In the genomic region with DNA sequence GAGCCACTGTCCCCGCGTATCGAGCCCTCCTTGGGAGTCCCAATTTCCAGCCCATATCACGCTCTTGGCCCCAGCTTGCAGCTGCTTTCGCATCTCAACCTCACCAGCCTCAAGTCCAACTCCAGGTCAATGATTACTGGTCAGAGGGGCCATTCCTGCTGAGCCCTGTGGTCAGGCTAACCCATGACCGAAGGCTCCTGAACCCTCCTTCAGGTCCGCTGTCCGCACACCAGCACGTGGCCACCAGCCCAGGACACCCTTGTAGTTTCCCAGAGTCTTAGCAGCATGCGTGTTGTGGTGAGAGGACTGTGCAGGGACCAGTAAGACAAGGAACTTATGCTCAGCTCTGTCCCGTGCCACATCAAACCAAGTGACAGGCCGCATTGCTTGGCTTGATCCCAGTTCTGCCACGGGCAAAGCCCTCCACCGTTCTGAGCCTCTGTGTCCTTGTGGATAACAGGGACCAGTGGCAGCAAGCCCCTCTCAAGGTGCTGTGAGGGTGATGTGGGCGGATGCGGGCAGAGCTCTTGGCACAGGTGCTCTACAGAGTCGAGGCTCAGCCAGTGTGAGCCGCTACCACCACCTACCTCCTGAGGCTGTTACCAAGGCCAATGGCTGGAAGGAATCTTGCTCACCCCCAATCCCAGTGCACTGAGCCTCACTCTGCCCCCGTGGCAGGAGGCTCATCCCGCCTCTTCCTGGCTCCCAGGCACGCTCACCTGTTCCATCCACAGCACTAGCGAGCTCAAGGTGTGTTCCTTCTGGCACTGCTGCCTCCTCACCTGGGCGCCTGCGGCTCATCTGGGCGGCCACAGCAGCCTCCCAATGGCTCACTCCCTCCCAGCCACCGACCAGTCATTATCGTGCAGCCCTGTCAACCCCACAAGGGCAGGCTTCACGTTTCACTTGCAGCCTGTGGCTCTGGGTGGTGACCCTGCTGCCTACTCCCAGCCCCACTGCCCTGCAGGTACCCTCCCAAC, we compare ENCODE assay signal across 17 cellular contexts. TPM values are rescaled to one million over a fixed set of nuclear protein-coding genes. Genes with fewer than 3 reads are reported as not detected.
"Had no signal": no experiment of that assay in that cellular context is flagged by ENCODE, and none has a peak within 500 bp of the region (broad histone marks: within the 10 kb centered on the region; RNA-seq: fewer than 3 reads in every experiment).

No MANE protein-coding gene starts in this region.

- H3K9me3 ChIP-seq: thyroid gland, uterus had no signal

- H3K9me3 Mint-ChIP-seq: activated naive CD4-positive, alpha-beta T cell treated with anti-CD3 and anti-CD28 coated beads, Interleukin-2, amount 50 U/mL, for 72 hours; activated T-cell treated with anti-CD3 and anti-CD28 coated beads, Interleukin-2, amount 50 U/mL, for 4 hours; naive thymus-derived CD8-positive, alpha-beta T cell had no signal

- H3K36me3 Mint-ChIP-seq: activated naive CD4-positive, alpha-beta T cell treated with anti-CD3 and anti-CD28 coated beads, Interleukin-2, amount 50 U/mL, for 72 hours; naive thymus-derived CD8-positive, alpha-beta T cell; stimulated activated effector memory CD8-positive, alpha-beta T cell treated with anti-CD3 and anti-CD28 coated beads, Interleukin-12 subunit alpha, Interleukin-12 subunit beta, amount 100 ng/mL, for 72 hours had no signal

- DNase-seq: activated T-cell treated with anti-CD3 and anti-CD28 coated beads, Interleukin-2, amount 50 U/mL, for 4 hours; hippocampal formation; kidney glomerular epithelial cell; mammary epithelial cell; thyroid gland; uterus had no signal

- H3K4me3 Mint-ChIP-seq: activated T-cell treated with anti-CD3 and anti-CD28 coated beads, Interleukin-2, amount 50 U/mL, for 4 hours; endodermal cell; naive thymus-derived CD8-positive, alpha-beta T cell; stimulated activated effector memory CD8-positive, alpha-beta T cell treated with anti-CD3 and anti-CD28 coated beads, Interleukin-12 subunit alpha, Interleukin-12 subunit beta, amount 100 ng/mL, for 72 hours had no signal

- H3K4me3 ChIP-seq: thyroid gland, uterus had no signal

- ATAC-seq: activated CD4-positive, CD25-positive, alpha-beta regulatory T cell treated with anti-CD3 and anti-CD28 coated beads, Interleukin-2, amount 50 U/mL, for 24 hours; activated naive CD4-positive, alpha-beta T cell treated with anti-CD3 and anti-CD28 coated beads, Interleukin-2, amount 50 U/mL, for 72 hours; activated T-cell treated with anti-CD3 and anti-CD28 coated beads, Interleukin-2, amount 50 U/mL, for 4 hours; naive thymus-derived CD8-positive, alpha-beta T cell; stimulated activated effector memory CD8-positive, alpha-beta T cell treated with anti-CD3 and anti-CD28 coated beads, Interleukin-12 subunit alpha, Interleukin-12 subunit beta, amount 100 ng/mL, for 72 hours had no signal

- H3K4me1 Mint-ChIP-seq: endodermal cell had no signal

- H3K27me3 ChIP-seq: thyroid gland, uterus had no signal

- H3K27ac ChIP-seq: thyroid gland, uterus had no signal

- H3K36me3 ChIP-seq: thyroid gland, uterus had no signal

- H3K4me1 ChIP-seq: thyroid gland, uterus had no signal

- H3K27ac Mint-ChIP-seq: endodermal cell; stimulated activated effector memory CD8-positive, alpha-beta T cell treated with anti-CD3 and anti-CD28 coated beads, Interleukin-12 subunit alpha, Interleukin-12 subunit beta, amount 100 ng/mL, for 72 hours had no signal

RNA-seq across cellular contexts. Expression of gene KRTAP10-1, which starts 20.4 kb away (rescaled TPM):
- total RNA-seq: activated naive CD4-positive, alpha-beta T cell treated with anti-CD3 and anti-CD28 coated beads, Interleukin-2, amount 50 U/mL, for 72 hours; activated T-cell treated with anti-CD3 and anti-CD28 coated beads, Interleukin-2, amount 50 U/mL, for 4 hours; cerebellum; dermis microvascular lymphatic vessel endothelial cell; endodermal cell; mammary epithelial cell; mononuclear cell; naive thymus-derived CD8-positive, alpha-beta T cell; osteocyte; skeletal muscle tissue; thyroid gland; uterus had no signal
- polyA plus RNA-seq: esophagus; mammary epithelial cell; naive thymus-derived CD8-positive, alpha-beta T cell had no signal

RNA-seq across cellular contexts. Expression of gene KRTAP10-2, which starts 31.7 kb away (rescaled TPM):
- total RNA-seq: activated naive CD4-positive, alpha-beta T cell treated with anti-CD3 and anti-CD28 coated beads, Interleukin-2, amount 50 U/mL, for 72 hours; activated T-cell treated with anti-CD3 and anti-CD28 coated beads, Interleukin-2, amount 50 U/mL, for 4 hours; cerebellum; dermis microvascular lymphatic vessel endothelial cell; endodermal cell; mammary epithelial cell; mononuclear cell; naive thymus-derived CD8-positive, alpha-beta T cell; osteocyte; skeletal muscle tissue; thyroid gland; uterus had no signal
- polyA plus RNA-seq: esophagus; mammary epithelial cell; naive thymus-derived CD8-positive, alpha-beta T cell had no signal

RNA-seq across cellular contexts. Expression of gene KRTAP10-3, which starts 39.0 kb away (rescaled TPM):
- total RNA-seq: activated naive CD4-positive, alpha-beta T cell treated with anti-CD3 and anti-CD28 coated beads, Interleukin-2, amount 50 U/mL, for 72 hours; activated T-cell treated with anti-CD3 and anti-CD28 coated beads, Interleukin-2, amount 50 U/mL, for 4 hours; cerebellum; dermis microvascular lymphatic vessel endothelial cell; endodermal cell; mammary epithelial cell; mononuclear cell; naive thymus-derived CD8-positive, alpha-beta T cell; osteocyte; skeletal muscle tissue; thyroid gland; uterus had no signal
- polyA plus RNA-seq: esophagus; mammary epithelial cell; naive thymus-derived CD8-positive, alpha-beta T cell had no signal

RNA-seq across cellular contexts. Expression of gene KRTAP10-4, which starts 53.9 kb away (rescaled TPM):
- total RNA-seq: activated naive CD4-positive, alpha-beta T cell treated with anti-CD3 and anti-CD28 coated beads, Interleukin-2, amount 50 U/mL, for 72 hours; activated T-cell treated with anti-CD3 and anti-CD28 coated beads, Interleukin-2, amount 50 U/mL, for 4 hours; cerebellum; dermis microvascular lymphatic vessel endothelial cell; endodermal cell; mammary epithelial cell; mononuclear cell; naive thymus-derived CD8-positive, alpha-beta T cell; osteocyte; skeletal muscle tissue; thyroid gland; uterus had no signal
- polyA plus RNA-seq: esophagus; mammary epithelial cell; naive thymus-derived CD8-positive, alpha-beta T cell had no signal
